In the genomic region with DNA sequence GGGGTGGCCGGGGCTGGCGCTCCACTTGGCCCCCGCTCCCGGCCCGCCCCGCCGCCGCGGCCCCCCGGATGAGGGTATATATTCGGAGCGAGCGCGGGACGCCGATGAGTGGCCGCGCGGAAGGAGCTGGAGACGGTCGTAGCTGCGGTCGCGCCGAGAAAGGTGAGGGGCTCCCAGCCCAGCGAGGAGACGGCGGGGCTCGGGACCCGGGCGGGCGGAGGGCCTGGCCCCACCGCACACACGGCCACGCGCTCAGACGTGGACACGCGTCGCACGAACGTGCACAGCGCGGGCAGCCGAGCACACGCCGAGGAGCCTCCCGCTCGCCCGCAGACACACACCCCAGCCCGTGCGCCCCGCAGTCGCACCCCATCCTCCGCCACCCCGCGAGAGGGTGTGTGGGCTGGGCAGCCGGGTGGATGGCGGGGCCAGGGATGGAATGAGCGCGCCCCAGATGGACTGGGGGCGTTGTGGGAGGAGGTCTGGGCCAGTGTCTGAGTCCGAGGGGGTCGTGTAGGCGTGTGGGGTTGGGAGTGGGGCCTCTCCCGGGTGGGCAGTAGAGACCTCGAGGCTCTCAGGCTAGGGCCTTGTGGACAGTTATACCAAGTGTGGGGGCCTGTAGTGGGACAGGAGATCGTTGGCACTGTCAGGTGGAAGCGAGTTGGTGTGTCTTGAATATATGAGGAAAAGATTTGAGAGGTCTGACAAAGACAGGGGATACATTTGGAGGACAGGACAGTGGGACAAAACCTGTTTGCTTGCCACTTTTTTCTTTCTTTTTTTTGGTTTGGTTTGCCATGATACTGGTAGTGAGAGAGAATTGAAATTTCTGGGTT, we compare ENCODE assay signal across 8 cellular contexts. TPM values are rescaled to one million over a fixed set of nuclear protein-coding genes. Genes with fewer than 3 reads are reported as not detected.
DNase-seq lines count a peak whose midpoint lies in the region; ATAC-seq and TF ChIP-seq lines count a peak whose summit lies in the region.

UAP1 (plus strand) TSS at position 107 of the 836 bp plus-strand sequence. CDS start 4,347 bp downstream, outside the sequence.

- peak; percentile 33 for ATAC-seq in GM21515 (IDR thresholded peaks at IDR 0.05; ENCODE audit: unreplicated experiment)
- peak; percentile 48 to 56 for ATAC-seq in activated T-cell treated with anti-CD3 and anti-CD28 coated beads, Interleukin-2, amount 50 U/mL, for 4 hours

- H3K4me1 ChIP-seq in HUES48 (ENCODE audit: control insufficient read depth, insufficient read depth, low read length) = peaks cover 11% of the 10 kb centered on the region

- DNase-seq in GM06990 (ENCODE audit: extremely low read depth, insufficient read length) (no peak), glutamatergic neuron (no peak), osteocyte (ENCODE audit: extremely low spot score, unreplicated experiment) (no peak), NCI-H226 (no peak), DMS153 (lab: John Stamatoyannopoulos, UW) (no peak)
- DNase-seq in activated T-cell treated with anti-CD3 and anti-CD28 coated beads, Interleukin-2, amount 50 U/mL, for 4 hours = peak; percentile 14

- peaks cover 34% of the 10 kb centered on the region for H3K4me1 Mint-ChIP-seq in activated T-cell treated with anti-CD3 and anti-CD28 coated beads, Interleukin-2, amount 50 U/mL, for 4 hours (ENCODE audit: low read depth)
- H3K4me1 Mint-ChIP-seq in glutamatergic neuron (ENCODE audit: low read depth, unreplicated experiment) (peaks cover 14% of the 10 kb centered on the region), osteocyte (ENCODE audit: unreplicated experiment) (peaks cover 42% of the 10 kb centered on the region)

- H3K4me3 ChIP-seq in GM06990 (replicated peaks; ENCODE audit: low read depth, low read length) = peak within 1 kb of the TSS; percentile 76
- peak within 1 kb of the TSS; percentile 82 for H3K4me3 ChIP-seq in HUES48 (ENCODE audit: low read depth, low read length)

- H3K4me3 Mint-ChIP-seq in activated T-cell treated with anti-CD3 and anti-CD28 coated beads, Interleukin-2, amount 50 U/mL, for 4 hours = peak within 1 kb of the TSS; percentile 91
- H3K4me3 Mint-ChIP-seq in glutamatergic neuron (ENCODE audit: unreplicated experiment) (peak within 1 kb of the TSS; percentile 97), osteocyte (ENCODE audit: unreplicated experiment) (peak within 1 kb of the TSS; percentile 90)

- H3K27me3 ChIP-seq in GM06990 (replicated peaks; ENCODE audit: control insufficient read depth, insufficient read depth, low read length) (no peaks in the 10 kb centered on the region), HUES48 (ENCODE audit: control insufficient read depth, insufficient read depth, low read length) (peaks cover 8% of the 10 kb centered on the region)

- no peaks in the 10 kb centered on the region for H3K9me3 ChIP-seq in HUES48 (ENCODE audit: control insufficient read depth, insufficient read depth, low read length)

- H3K36me3 ChIP-seq in GM06990 (ENCODE audit: control insufficient read depth, insufficient read depth, low read length) = no peaks in the 10 kb centered on the region
- peaks cover 6% of the 10 kb centered on the region for H3K36me3 ChIP-seq in HUES48 (ENCODE audit: control insufficient read depth, insufficient read depth, low read length)

- no peaks in the 10 kb centered on the region for H3K9me3 Mint-ChIP-seq in activated T-cell treated with anti-CD3 and anti-CD28 coated beads, Interleukin-2, amount 50 U/mL, for 4 hours
- H3K9me3 Mint-ChIP-seq in glutamatergic neuron (ENCODE audit: unreplicated experiment) = peaks cover 3% of the 10 kb centered on the region
- no peaks in the 10 kb centered on the region for H3K9me3 Mint-ChIP-seq in osteocyte (ENCODE audit: unreplicated experiment)

- H3K9ac ChIP-seq in HUES48 (ENCODE audit: low read depth, low read length) = peak within 1 kb of the TSS; percentile 67

- H3K27ac ChIP-seq in HUES48 (ENCODE audit: low read depth, low read length) = peak within 1 kb of the TSS; percentile 80

- H3K27ac Mint-ChIP-seq in glutamatergic neuron (ENCODE audit: unreplicated experiment) (peak within 1 kb of the TSS; percentile 85), osteocyte (ENCODE audit: unreplicated experiment) (peak within 1 kb of the TSS; percentile 97)

- TF ChIP-seq CTCF in GM06990 (IDR thresholded peaks at IDR 0.05; ENCODE audit: insufficient read depth, low read length, poor library complexity, severe bottlenecking) = no peak
- no peak for TF ChIP-seq CTCF in glutamatergic neuron (IDR thresholded peaks at IDR 0.05; ENCODE audit: partially characterized antibody, unreplicated experiment)
- TF ChIP-seq CTCF in osteocyte (IDR thresholded peaks at IDR 0.05) = no peak

- H3K27me3 Mint-ChIP-seq in activated T-cell treated with anti-CD3 and anti-CD28 coated beads, Interleukin-2, amount 50 U/mL, for 4 hours (ENCODE audit: low read depth) = no peaks in the 10 kb centered on the region
- H3K27me3 Mint-ChIP-seq in glutamatergic neuron (ENCODE audit: unreplicated experiment) (peaks cover 5% of the 10 kb centered on the region), osteocyte (ENCODE audit: unreplicated experiment) (no peaks in the 10 kb centered on the region)

- peaks cover 1% of the 10 kb centered on the region for H3K36me3 Mint-ChIP-seq in activated T-cell treated with anti-CD3 and anti-CD28 coated beads, Interleukin-2, amount 50 U/mL, for 4 hours (ENCODE audit: insufficient read depth)
- H3K36me3 Mint-ChIP-seq in glutamatergic neuron (ENCODE audit: unreplicated experiment) = no peaks in the 10 kb centered on the region
- peaks cover under 1% of the 10 kb centered on the region for H3K36me3 Mint-ChIP-seq in osteocyte (ENCODE audit: unreplicated experiment)

RNA-seq across cellular contexts. Expression of gene UAP1, which starts in this region (rescaled TPM):
- total RNA-seq in activated T-cell treated with anti-CD3 and anti-CD28 coated beads, Interleukin-2, amount 50 U/mL, for 4 hours = 10 to 100 TPM; 25.3 to 31.0 (median 27.7) TPM
- total RNA-seq in glutamatergic neuron (ENCODE audit: unreplicated experiment) = 34.1 TPM
- 30.7 and 31.6 TPM in 2 replicates for total RNA-seq in osteocyte
